1 cellular context compared by ENCODE assay signal in the genomic region with DNA sequence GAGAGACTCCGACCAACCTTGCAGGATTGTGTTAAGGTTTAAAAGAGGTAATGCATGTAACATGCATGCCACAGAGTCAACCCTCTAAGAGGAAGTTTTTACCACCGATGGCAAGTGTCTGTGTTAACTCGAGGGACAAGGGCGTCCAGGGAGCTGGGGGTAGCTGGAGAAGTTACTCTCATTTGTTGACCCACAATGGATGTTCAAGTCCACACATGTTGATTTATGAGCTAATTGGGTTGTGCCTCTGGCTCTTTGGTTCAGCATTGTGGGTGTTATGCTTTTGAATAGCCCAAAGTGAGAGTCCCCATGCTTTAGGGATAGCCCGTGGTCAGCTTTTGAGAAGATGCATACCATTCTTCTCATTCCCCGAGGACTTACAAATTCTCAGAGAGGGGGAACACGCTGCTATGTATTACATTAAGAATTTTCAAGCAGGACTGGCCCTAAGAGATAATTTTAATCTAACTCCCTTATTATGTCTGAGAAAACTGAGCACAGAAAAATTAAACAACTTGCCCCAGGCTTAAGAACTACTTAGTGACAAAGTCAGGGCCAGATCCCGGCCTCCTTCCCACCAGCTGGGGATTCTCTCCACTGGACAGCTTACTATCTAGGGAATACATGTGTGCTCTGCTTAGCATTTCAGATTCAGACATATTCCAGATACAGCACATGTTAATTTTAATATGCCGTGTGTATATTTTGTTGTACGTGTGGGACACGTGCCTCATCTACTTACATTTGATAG.
TF ChIP-seq lines count a peak whose summit lies in the region.

No MANE protein-coding gene starts in this region.

TF ChIP-seq in HepG2, 621 proteins besides CTCF, POLR2A, EP300 and RAD21:
- TF ChIP-seq NCOA1 (CRISPR knock-in tag; IDR thresholded peaks at IDR 0.05) (no peak), STAT5B (CRISPR knock-in tag; IDR thresholded peaks at IDR 0.05) (no peak)
